1 cellular context compared by ENCODE assay signal in the genomic region with DNA sequence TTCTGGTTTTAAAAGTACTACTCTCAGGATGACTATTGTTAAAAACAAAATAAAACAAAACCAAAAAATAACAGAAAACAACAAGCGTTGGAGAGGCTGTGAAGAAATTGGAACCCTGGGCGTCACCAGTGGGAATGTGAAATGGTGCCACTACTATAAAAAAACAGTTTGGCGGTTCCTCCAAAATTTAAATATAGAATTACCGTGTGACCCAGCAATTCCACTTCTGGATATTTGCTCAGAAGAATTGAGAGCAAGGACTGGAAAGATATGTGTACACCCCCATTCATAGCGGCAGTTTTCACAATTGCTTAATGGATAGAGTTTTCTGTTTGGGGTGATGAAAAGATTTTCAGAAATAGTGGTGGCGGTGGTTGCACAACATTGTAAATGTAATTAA.
TF ChIP-seq lines count a peak whose summit lies in the region.

No MANE protein-coding gene starts in this region.

TF ChIP-seq in HepG2, 621 proteins besides CTCF, POLR2A, EP300 and RAD21:
- TF ChIP-seq ZSCAN31 (CRISPR knock-in tag; IDR thresholded peaks at IDR 0.05; ENCODE audit: low read depth) (no peak), MLLT10 (CRISPR knock-in tag; IDR thresholded peaks at IDR 0.05) (no peak), SNAPC4 (CRISPR knock-in tag; IDR thresholded peaks at IDR 0.05) (no peak), ZNF510 (CRISPR knock-in tag; IDR thresholded peaks at IDR 0.05; ENCODE audit: low read depth) (no peak)
TF ChIP-seq in HepG2: peak in this region for 0.
